Comparison of ENCODE assay signal across 28 cellular contexts in the genomic region with DNA sequence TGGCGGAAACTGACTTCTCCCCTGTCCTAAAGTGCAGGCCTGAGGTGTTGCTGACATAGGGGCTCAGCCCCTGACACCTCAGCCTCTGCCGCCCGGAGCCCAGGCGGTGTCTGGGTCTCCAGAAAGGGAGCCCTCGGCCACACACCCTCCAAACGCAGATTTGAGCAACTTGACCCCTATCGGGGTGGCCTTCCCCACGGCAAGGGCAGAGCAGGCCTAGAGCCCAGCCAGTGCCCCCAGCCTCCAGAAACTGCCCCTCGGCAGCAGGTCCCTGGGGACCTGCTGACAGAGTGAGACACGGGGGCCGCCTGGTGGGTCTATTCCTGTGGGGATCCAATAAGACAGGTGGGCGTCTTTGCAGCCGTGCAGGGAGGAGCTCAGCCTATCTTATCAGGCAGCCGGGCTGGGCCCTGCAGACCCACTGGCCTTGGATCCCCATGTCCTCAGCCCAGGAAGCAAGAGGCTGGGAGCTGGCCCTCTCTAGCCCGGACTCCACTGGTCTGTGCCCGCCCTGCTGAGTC. TPM values are rescaled to one million over a fixed set of nuclear protein-coding genes. Genes with fewer than 3 reads are reported as not detected.
A peak's percentile ranks its signal among the peaks of the same experiment; 100 is the strongest.
DNase-seq lines count a peak whose midpoint lies in the region; ATAC-seq, FAIRE-seq and TF ChIP-seq lines count a peak whose summit lies in the region.
"Had no signal": no experiment of that assay in that cellular context is flagged by ENCODE, and none has a peak within 500 bp of the region (broad histone marks: within the 10 kb centered on the region; RNA-seq: fewer than 3 reads in every experiment).

No MANE protein-coding gene starts in this region.

- H2AFZ ChIP-seq in HepG2 (ENCODE audit: low read length) = no peak overlapping the region
- H2AFZ ChIP-seq in keratinocyte (ENCODE audit: control insufficient read depth, low read length) = no peak overlapping the region

- no peak overlapping the region for H3K4me2 ChIP-seq in HepG2 (ENCODE audit: low read depth, low read length)
- no peak overlapping the region for H3K4me2 ChIP-seq in keratinocyte (ENCODE audit: control insufficient read depth, extremely low read depth, insufficient read depth, low read depth, low read length)

- CTCF ChIA-PET in HepG2 (lab: Yijun Ruan, JAX; ENCODE audit: low intra/inter-chr PET ratio, low total read pairs) = no interaction called here

- DNase-seq in HepG2 (ENCODE audit: low spot score) = no peak
- DNase-seq in right lobe of liver = no peak
- peak; percentile 52 for DNase-seq in SK-N-DZ (ENCODE audit: low spot score)
- DNase-seq in keratinocyte (ENCODE audit: low read depth, low spot score) = no peak
- DNase-seq in aorta = no peak
- DNase-seq in Peyer's patch = no peak
- DNase-seq: activated CD4-positive, alpha-beta T cell treated with anti-CD3 and anti-CD28 coated beads for 48 hours; activated gamma-delta T cell treated with Interleukin-2 at 50 U/mL for 16 hours; COR-L47; DMS79; foreskin fibroblast; GDM1; head of caudate nucleus; Karpas-422; naive B cell; NCI-H1417; NCI-H2029; NCI-H524 treated with DMSO at 0.1 percent for 48 hours; NK-92 treated with Interleukin-12 subunit alpha and Interleukin-12 subunit beta, amount 100 ng/mL, for 24 hours; nucleus accumbens; SHP77; stimulated activated CD4-positive, alpha-beta T cell treated with anti-CD3 and anti-CD28 coated beads, Interleukin-4, amount 100 ng/mL, for 4 hours; transverse colon had no signal

- FAIRE-seq in HepG2 (lab: Jason Lieb, UNC) (no peak), keratinocyte (lab: Jason Lieb, UNC) (no peak)
- FAIRE-seq: H1, islet of Langerhans had no signal

- WGBS in HepG2 (ENCODE audit: low lambda C conversion rate) = no CpG with 5 or more reads among the region's 16 CpGs
- 80% methylated on average over 2 of the region's 16 CpGs for WGBS in right lobe of liver (ENCODE audit: insufficient coverage, low coverage, low lambda C conversion rate, missing lambda C conversion rate)
- 78 to 79% methylated on average over 15 to 16 of the region's 16 CpGs for WGBS in aorta, 2 donors

- no peaks in the 10 kb centered on the region for H3K9me3 ChIP-seq in HepG2 (ENCODE audit: low read length)
- no peaks in the 10 kb centered on the region for H3K9me3 ChIP-seq in right lobe of liver
- no peaks in the 10 kb centered on the region for H3K9me3 ChIP-seq in keratinocyte (ENCODE audit: control insufficient read depth, low read depth, low read length)
- H3K9me3 ChIP-seq in aorta (ENCODE audit: control insufficient read depth, low read length) = no peaks in the 10 kb centered on the region
- no peaks in the 10 kb centered on the region for H3K9me3 ChIP-seq in Peyer's patch
- H3K9me3 ChIP-seq: prostate gland, transverse colon had no signal

- in situ Hi-C loops in HepG2 (cut with HindIII; ENCODE audit: extremely low pct_ligation_motif_present, low pct_unique_long_range_greater_than_20kb) = no loop called here

- H3K9me1 ChIP-seq in keratinocyte (ENCODE audit: control insufficient read depth, extremely low read depth, insufficient read depth, low read length) = no peaks in the 10 kb centered on the region

- intact Hi-C loops in HepG2 (cut with micrococcal nuclease; ENCODE audit: unreplicated experiment) = no loop called here
- intact Hi-C loops in right lobe of liver (cut with DNase I) = no loop called here
- intact Hi-C loops in aorta (cut with DNase I) = loop anchor here in 1 of 2 donors (5.0 kb wide), 1 partner anchor 38 kb away; no protein-coding TSS in a partner anchor

- no peaks in the 10 kb centered on the region for H3K27me3 ChIP-seq in HepG2 (ENCODE audit: control insufficient read depth in 1 of 2, insufficient read depth in 2 of 2, low read length in 2 of 2)
- H3K27me3 ChIP-seq in right lobe of liver = no peaks in the 10 kb centered on the region
- H3K27me3 ChIP-seq in keratinocyte (ENCODE audit: control insufficient read depth, extremely low read depth, insufficient read depth, low read length) = no peaks in the 10 kb centered on the region
- H3K27me3 ChIP-seq in aorta (ENCODE audit: control insufficient read depth in 1 of 2, insufficient read depth in 2 of 2, low read length in 1 of 2) = no peaks in the 10 kb centered on the region
- H3K27me3 ChIP-seq in Peyer's patch = no peaks in the 10 kb centered on the region
- H3K27me3 ChIP-seq: transverse colon had no signal

- ATAC-seq in HepG2 (peak; percentile 1; the same call in 2 of the 3 replicates), right lobe of liver (no peak), aorta (ENCODE audit: low FRiP score) (peak; percentile 1), GM21723 (IDR thresholded peaks at IDR 0.05; ENCODE audit: unreplicated experiment) (no peak), HG03378 (IDR thresholded peaks at IDR 0.05; ENCODE audit: unreplicated experiment) (no peak)

- no peak overlapping the region for H3K4me3 ChIP-seq in HepG2 (replicated peaks in 1 of 3; ENCODE audit: insufficient read depth in 1 of 3, low read depth in 2 of 3, low read length in 3 of 3)
- H3K4me3 ChIP-seq in right lobe of liver = no peak overlapping the region
- H3K4me3 ChIP-seq in keratinocyte (ENCODE audit: control insufficient read depth in 2 of 3, extremely low read depth in 1 of 3, insufficient read depth in 2 of 3, low read depth in 1 of 3, low read length in 3 of 3) = no peak overlapping the region
- no peak overlapping the region for H3K4me3 ChIP-seq in aorta (ENCODE audit: low read length in 2 of 2)
- no peak overlapping the region for H3K4me3 ChIP-seq in Peyer's patch
- H3K4me3 ChIP-seq: prostate gland, transverse colon had no signal

- POLR2A ChIA-PET in HepG2 (lab: Yijun Ruan, JAX) = interaction anchor here (1.6 to 4.8 kb wide), 2 partner anchors 10 to 12 kb away, joined by 3 to 30 read pairs; a partner anchor contains a TSS

- TF ChIP-seq EP300 in HepG2 (IDR thresholded peaks at IDR 0.05; ENCODE audit: low read depth in 2 of 2, low read length in 2 of 2) (no peak), HepG2 (CRISPR knock-in tag; IDR thresholded peaks at IDR 0.05; ENCODE audit: borderline replicate concordance) (no peak)

- no peak overlapping the region for H3K27ac ChIP-seq in HepG2 (ENCODE audit: extremely low read length, insufficient read depth, low read length)
- no peak overlapping the region for H3K27ac ChIP-seq in right lobe of liver
- H3K27ac ChIP-seq in keratinocyte (ENCODE audit: control insufficient read depth, insufficient read depth, low read length) = peak overlapping the region; percentile 0
- no peak overlapping the region for H3K27ac ChIP-seq in aorta (ENCODE audit: low read depth in 1 of 2, low read length in 2 of 2)
- no peak overlapping the region for H3K27ac ChIP-seq in Peyer's patch
- H3K27ac ChIP-seq: prostate gland had no signal

- H4K20me1 ChIP-seq in HepG2 (ENCODE audit: insufficient read depth, low read length) = no peaks in the 10 kb centered on the region
- no peaks in the 10 kb centered on the region for H4K20me1 ChIP-seq in keratinocyte (ENCODE audit: control insufficient read depth, extremely low read depth, insufficient read depth, low read length)

- H3K4me1 ChIP-seq in HepG2 (ENCODE audit: insufficient read depth, low read length) (no peaks in the 10 kb centered on the region), right lobe of liver (no peaks in the 10 kb centered on the region), keratinocyte (ENCODE audit: control insufficient read depth, extremely low read depth, insufficient read depth, low read length) (peaks cover 18% of the 10 kb centered on the region), aorta (ENCODE audit: control insufficient read depth in 1 of 2, insufficient read depth in 2 of 2, low read length in 2 of 2) (no peaks in the 10 kb centered on the region), Peyer's patch (peaks cover 0 to 5% (median 0%) of the 10 kb centered on the region in 4 donors)
- H3K4me1 ChIP-seq: prostate gland had no signal

- dilution Hi-C loops in keratinocyte (cut with MboI; ENCODE audit: extremely low pct_ligation_motif_present, low sequenced_read_pairs) = no loop called here

- H3K79me2 ChIP-seq in HepG2 (ENCODE audit: insufficient read depth, low read length) = no peaks in the 10 kb centered on the region
- H3K79me2 ChIP-seq in keratinocyte (ENCODE audit: control insufficient read depth, insufficient read depth, low read length) = no peaks in the 10 kb centered on the region

- H3K9ac ChIP-seq in HepG2 (ENCODE audit: insufficient read depth, low read depth, low read length) = no peak overlapping the region
- H3K9ac ChIP-seq in keratinocyte (ENCODE audit: control insufficient read depth, extremely low read depth, insufficient read depth, low read length) = peak overlapping the region; percentile 53

- no peak for TF ChIP-seq RAD21 in HepG2 (CRISPR knock-in tag; IDR thresholded peaks at IDR 0.05)

- H3K36me3 ChIP-seq in HepG2 (replicated peaks in 1 of 2; ENCODE audit: control insufficient read depth in 1 of 2, insufficient read depth in 2 of 2, low read length in 2 of 2) (peaks cover 14 to 21% of the 10 kb centered on the region in 2 experiments; a peak in 4 of 5 replicates), right lobe of liver (peaks cover 0 to 11% (median 10%) of the 10 kb centered on the region in 4 donors), keratinocyte (ENCODE audit: control insufficient read depth in 2 of 2, extremely low read depth in 1 of 2, insufficient read depth in 2 of 2, low read length in 2 of 2) (peaks cover 0 to 9% of the 10 kb centered on the region in 2 experiments), aorta (ENCODE audit: control insufficient read depth in 1 of 2, insufficient read depth in 2 of 2, low read length in 1 of 2) (peaks cover 0 to 7% of the 10 kb centered on the region in 2 donors), Peyer's patch (peaks cover 0 to 68% (median 0%) of the 10 kb centered on the region in 3 donors)

- TF ChIP-seq POLR2A in HepG2 (IDR thresholded peaks at IDR 0.05; ENCODE audit: insufficient read depth in 1 of 2, low read depth in 2 of 2, low read length in 2 of 2) = no peak
- TF ChIP-seq POLR2A in right lobe of liver (IDR thresholded peaks at IDR 0.05) = no peak
- no peak for TF ChIP-seq POLR2A in Peyer's patch (IDR thresholded peaks at IDR 0.05)

- BruUV-seq in HepG2 (replicated peaks; lab: Mats Ljungman, UMichigan) = no TSS peak

- TF ChIP-seq CTCF in HepG2 (CRISPR knock-in tag; IDR thresholded peaks at IDR 0.05) (no peak), right lobe of liver (IDR thresholded peaks at IDR 0.05) (no peak), keratinocyte (optimal IDR thresholded peaks at IDR 0.05 in 1 of 3, IDR thresholded peaks at IDR 0.05 in 1 of 3, conservative IDR thresholded peaks at IDR 0.05 in 1 of 3; ENCODE audit: extremely low read depth in 1 of 3, insufficient read depth in 2 of 3, low read length in 3 of 3) (no peak), Peyer's patch (IDR thresholded peaks at IDR 0.05) (no peak)

RNA-seq across cellular contexts. Expression of a gene that starts 11.0 kb away (rescaled TPM):
- total RNA-seq in HepG2 (2016; rRNA removed; fragmentation: Illumina TruSeq; extraction: Trizol) = 3.1 and 9.5 TPM in 2 replicates
- total RNA-seq in HepG2 (2016; cell fraction: cytosol; rRNA removed; fragmentation: Illumina TruSeq; extraction: Trizol; ENCODE audit: low read depth) = 4.3 and 4.6 TPM in 2 replicates
- 3.8 and 10.6 TPM in 2 replicates for total RNA-seq in HepG2 (2016; cell fraction: insoluble cytoplasmic fraction; rRNA removed; fragmentation: Illumina TruSeq; extraction: Trizol)
- 5.7 and 6.3 TPM in 2 replicates for total RNA-seq in HepG2 (2016; cell fraction: membrane; rRNA removed; fragmentation: Illumina TruSeq; extraction: Trizol)
- 11.4 and 11.7 TPM in 2 replicates for total RNA-seq in HepG2 (2016; cell fraction: nucleus; rRNA removed; fragmentation: Illumina TruSeq; extraction: Trizol)
- polyA plus RNA-seq in HepG2 (2011; rRNA removed) = 20.4 and 33.1 TPM in 2 replicates
- polyA plus RNA-seq in HepG2 (2011; cell fraction: cytosol; rRNA removed) = 9.9 and 13.2 TPM in 2 replicates
- 144 and 175 TPM in 2 replicates for polyA plus RNA-seq in HepG2 (2011; cell fraction: nucleus; rRNA removed)
- polyA plus RNA-seq in HepG2 (2012) = 8.4 and 10.9 TPM in 2 replicates
- polyA plus RNA-seq in HepG2 (2016; cell fraction: cytosol; fragmentation: Illumina TruSeq; extraction: Trizol; ENCODE audit: low read depth) = 3.6 and 4.0 TPM in 2 replicates
- 4.3 and 5.0 TPM in 2 replicates for polyA plus RNA-seq in HepG2 (2016; cell fraction: insoluble cytoplasmic fraction; fragmentation: Illumina TruSeq; extraction: Trizol; ENCODE audit: low read depth)
- 4.3 and 5.3 TPM in 2 replicates for polyA plus RNA-seq in HepG2 (2016; cell fraction: membrane; fragmentation: Illumina TruSeq; extraction: Trizol; ENCODE audit: low read depth)
- polyA plus RNA-seq in HepG2 (2016; cell fraction: nucleus; fragmentation: Illumina TruSeq; extraction: Trizol; ENCODE audit: insufficient read depth, low read depth) = 25.4 and 29.2 TPM in 2 replicates
- polyA minus RNA-seq in HepG2 (2011; rRNA and poly(A)+ RNA removed; ENCODE audit: low replicate concordance) = 70.5 and 85.2 TPM in 2 replicates
- polyA minus RNA-seq in HepG2 (2011; cell fraction: cytosol; rRNA and poly(A)+ RNA removed) = 6.3 and 12.4 TPM in 2 replicates
- 27.6 and 31.7 TPM in 2 replicates for polyA minus RNA-seq in HepG2 (2011; cell fraction: nucleus; rRNA and poly(A)+ RNA removed)
- 10 to 100 TPM; 15.1 to 32.8 (median 26.7) TPM for total RNA-seq in right lobe of liver
- polyA plus RNA-seq in SK-N-DZ (2014; cell fraction: cytosol; rRNA removed) = 0.38 and 0.68 TPM in 2 replicates
- 2.3 and 2.4 TPM in 2 replicates for polyA plus RNA-seq in SK-N-DZ (2014; cell fraction: nucleus; rRNA removed)
- 1.6 to 15.6 TPM (median 2.9 TPM) in 3 replicates for polyA plus RNA-seq in keratinocyte
- polyA plus RNA-seq in keratinocyte (2011; ENCODE audit: low read depth) = 6.2 TPM
- polyA plus RNA-seq in keratinocyte (2011; cell fraction: cytosol; rRNA removed) = 2.5 and 3.6 TPM in 2 replicates
- 21.3 and 26.8 TPM in 2 replicates for polyA plus RNA-seq in keratinocyte (2011; cell fraction: nucleus; rRNA removed)
- 2.2 and 17.5 TPM in 2 replicates for polyA plus RNA-seq in keratinocyte (2012; ENCODE audit: low replicate concordance)
- polyA minus RNA-seq in keratinocyte = 3.2 to 18.8 TPM (median 8.7 TPM) in 3 replicates
- polyA minus RNA-seq in keratinocyte (2011; cell fraction: cytosol; rRNA and poly(A)+ RNA removed) = 2.3 TPM
- polyA minus RNA-seq in keratinocyte (2011; cell fraction: nucleus; rRNA and poly(A)+ RNA removed) = 10.5 and 15.3 TPM in 2 replicates
- under 1 TPM in 1 of 2 donors, not detected in 1; 0.06 TPM for total RNA-seq in aorta
- polyA plus RNA-seq in aorta = 1 to 10 TPM in 1 of 2 donors, under 1 TPM in 1; 0.84 to 6.1 TPM
- 100 to 1,000 TPM in 3 of 4 donors, 10 to 100 TPM in 1; 41.3 to 161 (median 151) TPM for total RNA-seq in Peyer's patch

RNA-seq across cellular contexts. Expression of a gene that starts 14.5 kb away (rescaled TPM):
- 9.2 and 10.4 TPM in 2 replicates for total RNA-seq in HepG2 (2016; rRNA removed; fragmentation: Illumina TruSeq; extraction: Trizol)
- 1.4 and 1.5 TPM in 2 replicates for total RNA-seq in HepG2 (2016; cell fraction: cytosol; rRNA removed; fragmentation: Illumina TruSeq; extraction: Trizol; ENCODE audit: low read depth)
- total RNA-seq in HepG2 (2016; cell fraction: insoluble cytoplasmic fraction; rRNA removed; fragmentation: Illumina TruSeq; extraction: Trizol) = 8.1 and 11.1 TPM in 2 replicates
- total RNA-seq in HepG2 (2016; cell fraction: membrane; rRNA removed; fragmentation: Illumina TruSeq; extraction: Trizol) = 4.0 and 4.6 TPM in 2 replicates
- 6.5 TPM in 2 replicates for total RNA-seq in HepG2 (2016; cell fraction: nucleus; rRNA removed; fragmentation: Illumina TruSeq; extraction: Trizol)
- polyA plus RNA-seq in HepG2 (2011; rRNA removed) = 7.3 and 13.8 TPM in 2 replicates
- 6.2 and 7.3 TPM in 2 replicates for polyA plus RNA-seq in HepG2 (2011; cell fraction: cytosol; rRNA removed)
- 63.2 and 72.7 TPM in 2 replicates for polyA plus RNA-seq in HepG2 (2011; cell fraction: nucleus; rRNA removed)
- 15.2 and 31.6 TPM in 2 replicates for polyA plus RNA-seq in HepG2 (2012)
- 0.54 and 0.61 TPM in 2 replicates for polyA plus RNA-seq in HepG2 (2016; cell fraction: cytosol; fragmentation: Illumina TruSeq; extraction: Trizol; ENCODE audit: low read depth)
- polyA plus RNA-seq in HepG2 (2016; cell fraction: insoluble cytoplasmic fraction; fragmentation: Illumina TruSeq; extraction: Trizol; ENCODE audit: low read depth) = 6.5 and 8.2 TPM in 2 replicates
- 1.9 TPM in 2 replicates for polyA plus RNA-seq in HepG2 (2016; cell fraction: membrane; fragmentation: Illumina TruSeq; extraction: Trizol; ENCODE audit: low read depth)
- polyA plus RNA-seq in HepG2 (2016; cell fraction: nucleus; fragmentation: Illumina TruSeq; extraction: Trizol; ENCODE audit: insufficient read depth, low read depth) = 19.6 and 20.9 TPM in 2 replicates
- polyA minus RNA-seq in HepG2 (2011; rRNA and poly(A)+ RNA removed; ENCODE audit: low replicate concordance) = 11.1 and 17.4 TPM in 2 replicates
- polyA minus RNA-seq in HepG2 (2011; cell fraction: cytosol; rRNA and poly(A)+ RNA removed) = 12.7 and 12.8 TPM in 2 replicates
- polyA minus RNA-seq in HepG2 (2011; cell fraction: nucleus; rRNA and poly(A)+ RNA removed) = 10.8 and 12.7 TPM in 2 replicates
- 10 to 100 TPM in 4 of 6 experiments, 1 to 10 TPM in 2; 6.9 to 29.7 (median 13.1) TPM for total RNA-seq in right lobe of liver
- 1.8 and 3.6 TPM in 2 replicates for polyA plus RNA-seq in SK-N-DZ (2014; cell fraction: cytosol; rRNA removed)
- 5.1 and 10.7 TPM in 2 replicates for polyA plus RNA-seq in SK-N-DZ (2014; cell fraction: nucleus; rRNA removed)
- polyA plus RNA-seq in keratinocyte = 3.8 to 5.9 TPM (median 5.2 TPM) in 3 replicates
- 16.6 TPM for polyA plus RNA-seq in keratinocyte (2011; ENCODE audit: low read depth)
- polyA plus RNA-seq in keratinocyte (2011; cell fraction: cytosol; rRNA removed) = 1.8 and 7.3 TPM in 2 replicates
- polyA plus RNA-seq in keratinocyte (2011; cell fraction: nucleus; rRNA removed) = 12.9 and 18.7 TPM in 2 replicates
- polyA plus RNA-seq in keratinocyte (2012; ENCODE audit: low replicate concordance) = 9.6 and 17.6 TPM in 2 replicates
- polyA minus RNA-seq in keratinocyte = 2.3 to 2.4 TPM (median 2.3 TPM) in 3 replicates
- 12.1 TPM for polyA minus RNA-seq in keratinocyte (2011; cell fraction: cytosol; rRNA and poly(A)+ RNA removed)
- polyA minus RNA-seq in keratinocyte (2011; cell fraction: nucleus; rRNA and poly(A)+ RNA removed) = 5.9 and 8.0 TPM in 2 replicates
- 100 to 1,000 TPM in 1 of 2 donors, 10 to 100 TPM in 1; 86.3 to 131 TPM for total RNA-seq in aorta
- 100 to 1,000 TPM in 1 of 2 donors, 10 to 100 TPM in 1; 85.4 to 106 TPM for polyA plus RNA-seq in aorta
- total RNA-seq in Peyer's patch = 10 to 100 TPM; 32.9 to 80.2 (median 55.0) TPM

RNA-seq across cellular contexts. Expression of a gene that starts 24.9 kb away (rescaled TPM):
- total RNA-seq in HepG2 (2016; rRNA removed; fragmentation: Illumina TruSeq; extraction: Trizol) (46.7 and 48.4 TPM in 2 replicates), right lobe of liver (10 to 100 TPM in 2 of 6 experiments, 1 to 10 TPM in 4; 7.6 to 28.1 (median 9.2) TPM), aorta (10 to 100 TPM; 14.1 to 18.9 TPM), Peyer's patch (10 to 100 TPM; 33.0 to 67.5 (median 47.7) TPM)
- 83.1 and 98.2 TPM in 2 replicates for total RNA-seq in HepG2 (2016; cell fraction: cytosol; rRNA removed; fragmentation: Illumina TruSeq; extraction: Trizol; ENCODE audit: low read depth)
- 50.6 and 51.2 TPM in 2 replicates for total RNA-seq in HepG2 (2016; cell fraction: insoluble cytoplasmic fraction; rRNA removed; fragmentation: Illumina TruSeq; extraction: Trizol)
- 102 and 118 TPM in 2 replicates for total RNA-seq in HepG2 (2016; cell fraction: membrane; rRNA removed; fragmentation: Illumina TruSeq; extraction: Trizol)
- total RNA-seq in HepG2 (2016; cell fraction: nucleus; rRNA removed; fragmentation: Illumina TruSeq; extraction: Trizol) = 24.1 and 28.4 TPM in 2 replicates
- polyA plus RNA-seq in HepG2 (2011; rRNA removed) (29.3 and 29.6 TPM in 2 replicates), keratinocyte (47.7 to 49.6 TPM (median 48.0 TPM) in 3 replicates), aorta (10 to 100 TPM; 42.9 to 45.2 TPM)
- polyA plus RNA-seq in HepG2 (2011; cell fraction: cytosol; rRNA removed) = 36.1 and 44.9 TPM in 2 replicates
- 29.2 and 39.8 TPM in 2 replicates for polyA plus RNA-seq in HepG2 (2011; cell fraction: nucleus; rRNA removed)
- 15.8 and 28.3 TPM in 2 replicates for polyA plus RNA-seq in HepG2 (2012)
- 72.7 and 106 TPM in 2 replicates for polyA plus RNA-seq in HepG2 (2016; cell fraction: cytosol; fragmentation: Illumina TruSeq; extraction: Trizol; ENCODE audit: low read depth)
- 49.5 and 55.3 TPM in 2 replicates for polyA plus RNA-seq in HepG2 (2016; cell fraction: insoluble cytoplasmic fraction; fragmentation: Illumina TruSeq; extraction: Trizol; ENCODE audit: low read depth)
- polyA plus RNA-seq in HepG2 (2016; cell fraction: membrane; fragmentation: Illumina TruSeq; extraction: Trizol; ENCODE audit: low read depth) = 82.6 and 104 TPM in 2 replicates
- polyA plus RNA-seq in HepG2 (2016; cell fraction: nucleus; fragmentation: Illumina TruSeq; extraction: Trizol; ENCODE audit: insufficient read depth, low read depth) = 48.5 and 51.1 TPM in 2 replicates
- 17.7 and 43.7 TPM in 2 replicates for polyA minus RNA-seq in HepG2 (2011; rRNA and poly(A)+ RNA removed; ENCODE audit: low replicate concordance)
- polyA minus RNA-seq in HepG2 (2011; cell fraction: cytosol; rRNA and poly(A)+ RNA removed) = 8.9 and 9.7 TPM in 2 replicates
- polyA minus RNA-seq in HepG2 (2011; cell fraction: nucleus; rRNA and poly(A)+ RNA removed) = 4.7 and 6.2 TPM in 2 replicates
- 114 and 158 TPM in 2 replicates for polyA plus RNA-seq in SK-N-DZ (2014; cell fraction: cytosol; rRNA removed)
- polyA plus RNA-seq in SK-N-DZ (2014; cell fraction: nucleus; rRNA removed) = 124 and 138 TPM in 2 replicates
- polyA plus RNA-seq in keratinocyte (2011; ENCODE audit: low read depth) = 12.6 TPM
- 29.4 and 49.1 TPM in 2 replicates for polyA plus RNA-seq in keratinocyte (2011; cell fraction: cytosol; rRNA removed)
- polyA plus RNA-seq in keratinocyte (2011; cell fraction: nucleus; rRNA removed) = 64.3 and 71.0 TPM in 2 replicates
- polyA plus RNA-seq in keratinocyte (2012; ENCODE audit: low replicate concordance) = 35.3 and 49.4 TPM in 2 replicates
- 11.6 to 20.6 TPM (median 17.0 TPM) in 3 replicates for polyA minus RNA-seq in keratinocyte
- 26.9 TPM for polyA minus RNA-seq in keratinocyte (2011; cell fraction: cytosol; rRNA and poly(A)+ RNA removed)
- polyA minus RNA-seq in keratinocyte (2011; cell fraction: nucleus; rRNA and poly(A)+ RNA removed) = 3.0 and 4.5 TPM in 2 replicates

RNA-seq across cellular contexts. Expression of a gene that starts 40.8 kb away (rescaled TPM):
- total RNA-seq in HepG2 (2016; rRNA removed; fragmentation: Illumina TruSeq; extraction: Trizol) (17.3 and 29.0 TPM in 2 replicates), right lobe of liver (10 to 100 TPM; 30.1 to 49.6 (median 41.2) TPM), aorta (10 to 100 TPM; 56.4 to 77.9 TPM), Peyer's patch (100 to 1,000 TPM in 2 of 4 donors, 10 to 100 TPM in 2; 84.4 to 192 (median 108) TPM)
- total RNA-seq in HepG2 (2016; cell fraction: cytosol; rRNA removed; fragmentation: Illumina TruSeq; extraction: Trizol; ENCODE audit: low read depth) = 5.1 and 5.5 TPM in 2 replicates
- 10.4 and 29.7 TPM in 2 replicates for total RNA-seq in HepG2 (2016; cell fraction: insoluble cytoplasmic fraction; rRNA removed; fragmentation: Illumina TruSeq; extraction: Trizol)
- 7.6 and 9.1 TPM in 2 replicates for total RNA-seq in HepG2 (2016; cell fraction: membrane; rRNA removed; fragmentation: Illumina TruSeq; extraction: Trizol)
- 41.5 and 48.7 TPM in 2 replicates for total RNA-seq in HepG2 (2016; cell fraction: nucleus; rRNA removed; fragmentation: Illumina TruSeq; extraction: Trizol)
- polyA plus RNA-seq in HepG2 (2011; rRNA removed) (13.7 and 18.2 TPM in 2 replicates), keratinocyte (10.6 to 18.0 TPM (median 14.3 TPM) in 3 replicates), aorta (100 to 1,000 TPM in 1 of 2 donors, 10 to 100 TPM in 1; 17.2 to 109 TPM)
- polyA plus RNA-seq in HepG2 (2011; cell fraction: cytosol; rRNA removed) = 13.7 and 18.1 TPM in 2 replicates
- polyA plus RNA-seq in HepG2 (2011; cell fraction: nucleus; rRNA removed) = 167 and 254 TPM in 2 replicates
- 20.5 and 22.5 TPM in 2 replicates for polyA plus RNA-seq in HepG2 (2012)
- polyA plus RNA-seq in HepG2 (2016; cell fraction: cytosol; fragmentation: Illumina TruSeq; extraction: Trizol; ENCODE audit: low read depth) = 3.9 and 4.3 TPM in 2 replicates
- polyA plus RNA-seq in HepG2 (2016; cell fraction: insoluble cytoplasmic fraction; fragmentation: Illumina TruSeq; extraction: Trizol; ENCODE audit: low read depth) = 11.9 and 26.2 TPM in 2 replicates
- 6.0 and 6.1 TPM in 2 replicates for polyA plus RNA-seq in HepG2 (2016; cell fraction: membrane; fragmentation: Illumina TruSeq; extraction: Trizol; ENCODE audit: low read depth)
- polyA plus RNA-seq in HepG2 (2016; cell fraction: nucleus; fragmentation: Illumina TruSeq; extraction: Trizol; ENCODE audit: insufficient read depth, low read depth) = 118 and 123 TPM in 2 replicates
- 33.5 and 55.8 TPM in 2 replicates for polyA minus RNA-seq in HepG2 (2011; rRNA and poly(A)+ RNA removed; ENCODE audit: low replicate concordance)
- 18.4 and 23.7 TPM in 2 replicates for polyA minus RNA-seq in HepG2 (2011; cell fraction: cytosol; rRNA and poly(A)+ RNA removed)
- polyA minus RNA-seq in HepG2 (2011; cell fraction: nucleus; rRNA and poly(A)+ RNA removed) = 25.5 and 29.1 TPM in 2 replicates
- polyA plus RNA-seq in SK-N-DZ (2014; cell fraction: cytosol; rRNA removed) = 42.2 and 44.8 TPM in 2 replicates
- 127 and 147 TPM in 2 replicates for polyA plus RNA-seq in SK-N-DZ (2014; cell fraction: nucleus; rRNA removed)
- polyA plus RNA-seq in keratinocyte (2011; ENCODE audit: low read depth) = 10.9 TPM
- polyA plus RNA-seq in keratinocyte (2011; cell fraction: cytosol; rRNA removed) = 8.1 and 24.4 TPM in 2 replicates
- 51.1 and 79.6 TPM in 2 replicates for polyA plus RNA-seq in keratinocyte (2011; cell fraction: nucleus; rRNA removed)
- 35.3 and 50.3 TPM in 2 replicates for polyA plus RNA-seq in keratinocyte (2012; ENCODE audit: low replicate concordance)
- 23.9 to 68.4 TPM (median 27.1 TPM) in 3 replicates for polyA minus RNA-seq in keratinocyte
- 87.1 TPM for polyA minus RNA-seq in keratinocyte (2011; cell fraction: cytosol; rRNA and poly(A)+ RNA removed)
- polyA minus RNA-seq in keratinocyte (2011; cell fraction: nucleus; rRNA and poly(A)+ RNA removed) = 61.0 and 78.5 TPM in 2 replicates

Comparison
In these comparisons a context has a peak if more than half of its experiments do, and no peak if none do; other contexts are left out.
1. ATAC-seq: peak in HepG2 (single experiment) and aorta (single experiment); none in right lobe of liver (0 of 4), GM21723 (single experiment) and HG03378 (single experiment).